6 cellular contexts compared by ENCODE assay signal in genomic region chr9:99099806-99100585, GRCh38. TPM values are rescaled to one million over a fixed set of nuclear protein-coding genes. Genes with fewer than 3 reads are reported as not detected.
DNase-seq lines count a peak whose midpoint lies in the region; ATAC-seq, FAIRE-seq and TF ChIP-seq lines count a peak whose summit lies in the region.
"Not testable (repeated sequence)": the region's sequence is repeated elsewhere in the genome, so short reads cannot be mapped to it uniquely, and the experiment has no call there.

No MANE protein-coding gene starts in this region.

- intact Hi-C loops in CD4-positive, alpha-beta memory T cell (cut with micrococcal nuclease), result loop anchor here (5.0 kb wide), 1 partner anchor 37 kb away; no protein-coding TSS in a partner anchor
- intact Hi-C loops in GM12878 (cut with micrococcal nuclease; ENCODE audit: unreplicated experiment), result not testable (repeated sequence)

- H3K9me3 Mint-ChIP-seq in CD4-positive, alpha-beta memory T cell; central memory CD8-positive, alpha-beta T cell; immature natural killer cell; natural killer cell treated with Interleukin-12 subunit alpha and Interleukin-12 subunit beta and Interleukin-15 and Interleukin-18, amount 100 ng/mL, for 72 hours: not testable (repeated sequence)

- TF ChIP-seq CTCF in HEK293 (tag by site-specific recombination; IDR thresholded peaks at IDR 0.05); GM12878 (IDR thresholded peaks at IDR 0.05 in 2 of 3, conservative IDR thresholded peaks at IDR 0.05 in 1 of 3; ENCODE audit: control insufficient read depth in 2 of 3, extremely low read depth in 1 of 3, insufficient read depth in 1 of 3, low read depth in 3 of 3, low read length in 3 of 3): not testable (repeated sequence)

- peaks cover 24% of the 10 kb centered on the region for H3K4me1 ChIP-seq in CD4-positive, alpha-beta memory T cell (ENCODE audit: insufficient read depth, low read length)
- H3K4me1 ChIP-seq in HEK293 (ENCODE audit: control insufficient read depth, insufficient read depth, low read length); GM12878 (ENCODE audit: control insufficient read depth, insufficient read depth, low read length): not testable (repeated sequence)

- not testable (repeated sequence) for H3K4me2 ChIP-seq in GM12878 (ENCODE audit: control insufficient read depth, insufficient read depth)

- CTCF ChIA-PET in CD4-positive, alpha-beta memory T cell (lab: Charles Lee; ENCODE audit: partially characterized antibody); HEK293 (lab: Yijun Ruan, JAX); GM12878 (lab: Yijun Ruan, JAX): not testable (repeated sequence)

- not testable (repeated sequence) for TF ChIP-seq RAD21 in GM12878 (IDR thresholded peaks at IDR 0.05; ENCODE audit: insufficient read depth, low read depth, low read length)

- TF ChIP-seq EP300 in GM12878 (IDR thresholded peaks at IDR 0.05; ENCODE audit: borderline replicate concordance in 1 of 2, control insufficient read depth in 1 of 2, low read depth in 2 of 2, low read length in 2 of 2), result not testable (repeated sequence)

- FAIRE-seq in GM12878 (lab: Jason Lieb, UNC), result peak; percentile 66

- not testable (repeated sequence) for BruUV-seq in GM12878 (replicated peaks; lab: Mats Ljungman, UMichigan)

- TF ChIP-seq POLR2A in GM12878 (IDR thresholded peaks at IDR 0.05; ENCODE audit: low read depth, low read length), result not testable (repeated sequence)

- H3K36me3 Mint-ChIP-seq in CD4-positive, alpha-beta memory T cell; central memory CD8-positive, alpha-beta T cell (ENCODE audit: insufficient read depth); immature natural killer cell: not testable (repeated sequence)
- peaks cover 11% of the 10 kb centered on the region for H3K36me3 Mint-ChIP-seq in natural killer cell treated with Interleukin-12 subunit alpha and Interleukin-12 subunit beta and Interleukin-15 and Interleukin-18, amount 100 ng/mL, for 72 hours

- H2AFZ ChIP-seq in GM12878 (ENCODE audit: control insufficient read depth, low read depth, low read length), result not testable (repeated sequence)

- 78% methylated on average over 5 of the region's 5 CpGs for WGBS in GM12878 (ENCODE audit: insufficient coverage, insufficient replicate concordance, low lambda C conversion rate, missing lambda C conversion rate)

- POLR2A ChIA-PET in CD4-positive, alpha-beta memory T cell (lab: Charles Lee; ENCODE audit: partially characterized antibody), result interaction anchor here (1.6 kb wide), 1 partner anchor 42 kb away, joined by 4 read pairs; no protein-coding TSS in a partner anchor
- POLR2A ChIA-PET in HEK293 (lab: Yijun Ruan, JAX); GM12878 (lab: Charles Lee): not testable (repeated sequence)

- H4K20me1 ChIP-seq in GM12878 (ENCODE audit: control insufficient read depth, insufficient read depth), result not testable (repeated sequence)

- peak overlapping the region in 1 of 8 donors; percentile 27 for H3K4me3 Mint-ChIP-seq in CD4-positive, alpha-beta memory T cell
- H3K4me3 Mint-ChIP-seq in central memory CD8-positive, alpha-beta T cell, result not testable (repeated sequence)
- H3K4me3 Mint-ChIP-seq in immature natural killer cell, result peak overlapping the region; percentile 40 to 79 (median 62)
- peak overlapping the region; percentile 28 for H3K4me3 Mint-ChIP-seq in natural killer cell treated with Interleukin-12 subunit alpha and Interleukin-12 subunit beta and Interleukin-15 and Interleukin-18, amount 100 ng/mL, for 72 hours

- not testable (repeated sequence) for DNase-seq in CD4-positive, alpha-beta memory T cell; GM12878 (ENCODE audit: low read depth, low spot score); central memory CD8-positive, alpha-beta T cell (ENCODE audit: low spot score in 2 of 2); natural killer cell treated with Interleukin-12 subunit alpha and Interleukin-12 subunit beta and Interleukin-15 and Interleukin-18, amount 100 ng/mL, for 72 hours (ENCODE audit: low spot score)
- DNase-seq in immature natural killer cell, result peak; percentile 31 to 41 (median 32)

- not testable (repeated sequence) for H3K4me3 ChIP-seq in CD4-positive, alpha-beta memory T cell (ENCODE audit: low read length in 2 of 2); HEK293 (ENCODE audit: low read depth, low read length); GM12878

- H3K27ac Mint-ChIP-seq in CD4-positive, alpha-beta memory T cell, result peak overlapping the region in 4 of 7 donors; percentile 6 to 66 (median 22)
- H3K27ac Mint-ChIP-seq in central memory CD8-positive, alpha-beta T cell (ENCODE audit: low read depth), result peak overlapping the region; percentile 15
- peak overlapping the region; percentile 41 to 86 (median 68) for H3K27ac Mint-ChIP-seq in immature natural killer cell
- H3K27ac Mint-ChIP-seq in natural killer cell treated with Interleukin-12 subunit alpha and Interleukin-12 subunit beta and Interleukin-15 and Interleukin-18, amount 100 ng/mL, for 72 hours, result peak overlapping the region; percentile 1 to 56

- H3K27me3 ChIP-seq in CD4-positive, alpha-beta memory T cell (ENCODE audit: insufficient read depth, low read length); GM12878 (replicated peaks in 1 of 2; ENCODE audit: control insufficient read depth in 2 of 2, insufficient read depth in 2 of 2, low read length in 1 of 2): not testable (repeated sequence)

- not testable (repeated sequence) for H3K9ac ChIP-seq in GM12878 (ENCODE audit: control insufficient read depth, insufficient read depth, low read length)

- not testable (repeated sequence) for H3K27me3 Mint-ChIP-seq in CD4-positive, alpha-beta memory T cell; central memory CD8-positive, alpha-beta T cell; natural killer cell treated with Interleukin-12 subunit alpha and Interleukin-12 subunit beta and Interleukin-15 and Interleukin-18, amount 100 ng/mL, for 72 hours
- H3K27me3 Mint-ChIP-seq in immature natural killer cell (ENCODE audit: low read depth in 3 of 3), result peaks cover 0 to 13% (median 8%) of the 10 kb centered on the region in 3 donors

- in situ Hi-C loops in GM12878 (cut with MboI), result not testable (repeated sequence)

- RAD21 ChIA-PET in GM12878 (lab: Charles Lee; ENCODE audit: unreplicated experiment), result not testable (repeated sequence)

- SMC1A ChIA-PET in GM12878 (lab: Charles Lee; ENCODE audit: uncharacterized antibody, unreplicated experiment), result interaction anchor here (7.8 kb wide), 1 partner anchor 37 kb away, joined by 113 read pairs; no protein-coding TSS in a partner anchor

- not testable (repeated sequence) for H3K9me3 ChIP-seq in CD4-positive, alpha-beta memory T cell (ENCODE audit: control insufficient read depth in 1 of 2, low read length in 2 of 2); HEK293 (ENCODE audit: control insufficient read depth, insufficient read depth, low read depth, low read length); GM12878 (replicated peaks; ENCODE audit: control insufficient read depth, insufficient read depth, low read length)

- H3K36me3 ChIP-seq in CD4-positive, alpha-beta memory T cell (ENCODE audit: insufficient read depth, low read length); HEK293 (ENCODE audit: control insufficient read depth in 2 of 2, insufficient read depth in 1 of 2, low read length in 2 of 2); GM12878 (ENCODE audit: control insufficient read depth in 2 of 2, insufficient read depth in 2 of 2, low read length in 1 of 2): not testable (repeated sequence)

- H3K79me2 ChIP-seq in GM12878 (ENCODE audit: control insufficient read depth, insufficient read depth, low read length), result not testable (repeated sequence)

- ATAC-seq in GM12878; central memory CD8-positive, alpha-beta T cell (replicated peaks; ENCODE audit: extremely low read depth, poor library complexity, severe bottlenecking); natural killer cell treated with Interleukin-12 subunit alpha and Interleukin-12 subunit beta and Interleukin-15 and Interleukin-18, amount 100 ng/mL, for 72 hours: not testable (repeated sequence)

- H3K4me1 Mint-ChIP-seq in CD4-positive, alpha-beta memory T cell, result peaks cover 24 to 59% (median 36%) of the 10 kb centered on the region in 4 donors
- peaks cover 68% of the 10 kb centered on the region for H3K4me1 Mint-ChIP-seq in central memory CD8-positive, alpha-beta T cell
- peaks cover 71 to 80% of the 10 kb centered on the region in 2 donors for H3K4me1 Mint-ChIP-seq in immature natural killer cell
- H3K4me1 Mint-ChIP-seq in natural killer cell treated with Interleukin-12 subunit alpha and Interleukin-12 subunit beta and Interleukin-15 and Interleukin-18, amount 100 ng/mL, for 72 hours (ENCODE audit: low read depth in 2 of 2), result peaks cover 62% of the 10 kb centered on the region in 2 donors

- H3K27ac ChIP-seq in CD4-positive, alpha-beta memory T cell (ENCODE audit: low read depth, low read length); HEK293 (ENCODE audit: extremely low read depth, low read depth, low read length); GM12878 (ENCODE audit: control insufficient read depth, insufficient read depth): not testable (repeated sequence)

RNA-seq across cellular contexts. Expression of gene TGFBR1, which starts 4.9 kb away (rescaled TPM):
- total RNA-seq in CD4-positive, alpha-beta memory T cell, result 10 to 100 TPM; 26.4 to 27.4 TPM
- polyA plus RNA-seq in CD4-positive, alpha-beta memory T cell, result 10 to 100 TPM; 19.1 to 21.4 TPM
- 42.4 and 49.4 TPM in 2 replicates for total RNA-seq in GM12878 (2013; cell fraction: nucleolus; rRNA removed)
- total RNA-seq in GM12878 (2014; rRNA removed) (16.9 and 21.1 TPM in 2 replicates), GM12878 (2014; rRNA removed; fragmentation: Illumina TruSeq; extraction: Trizol) (19.6 and 20.8 TPM in 2 replicates), GM12878 (2021) (26.6 and 27.2 TPM in 2 replicates)
- polyA plus RNA-seq in GM12878 (2011; ENCODE audit: low read depth), result 4.6 TPM
- polyA plus RNA-seq in GM12878 (2011; rRNA removed) (16.6 and 23.8 TPM in 2 replicates), GM12878 (2014; fragmentation: Illumina TruSeq; extraction: Trizol) (13.6 and 17.5 TPM in 2 replicates), GM12878 (2014; fragmentation: Nextera tagmentation; extraction: Ambion mirVana) (10 to 100 TPM in 1 of 2 experiments, 1 to 10 TPM in 1; 5.7 to 19.6 TPM), GM12878 (2014; rRNA removed) (8.5 and 10.9 TPM in 2 replicates), GM12878 (2016; fragmentation: Nextera tagmentation; extraction: Ambion mirVana) (10 to 100 TPM in 1 of 2 experiments, 1 to 10 TPM in 1; 2.9 to 16.6 TPM), immature natural killer cell (10 to 100 TPM; 34.2 to 71.0 (median 67.8) TPM)
- polyA plus RNA-seq in GM12878 (2011; cell fraction: cytosol; rRNA removed), result 13.3 and 15.2 TPM in 2 replicates
- 6.9 and 7.3 TPM in 2 replicates for polyA plus RNA-seq in GM12878 (2011; cell fraction: nucleus; rRNA removed)
- polyA plus RNA-seq in GM12878 (2012), result 4.8 and 5.8 TPM in 2 replicates
- 57.4 and 63.6 TPM in 2 replicates for polyA minus RNA-seq in GM12878 (2011; rRNA and poly(A)+ RNA removed)
- 19.1 and 24.2 TPM in 2 replicates for polyA minus RNA-seq in GM12878 (2011; cell fraction: cytosol; rRNA and poly(A)+ RNA removed)
- polyA minus RNA-seq in GM12878 (2011; cell fraction: nucleus; rRNA and poly(A)+ RNA removed), result 10.2 and 14.4 TPM in 2 replicates
- 100 to 1,000 TPM in 1 of 2 donors, 10 to 100 TPM in 1; 62.7 to 105 TPM for total RNA-seq in natural killer cell treated with Interleukin-12 subunit alpha and Interleukin-12 subunit beta and Interleukin-15 and Interleukin-18, amount 100 ng/mL, for 72 hours

Comparison
In these comparisons a context has a peak if more than half of its experiments do, and no peak if none do; other contexts are left out.
1. H3K27ac Mint-ChIP-seq: peak in every context shown above with its lines; median percentile 68 in immature natural killer cell; 28 in natural killer cell treated with Interleukin-12 subunit alpha and Interleukin-12 subunit beta and Interleukin-15 and Interleukin-18, amount 100 ng/mL, for 72 hours; 22 in CD4-positive, alpha-beta memory T cell; 15 in central memory CD8-positive, alpha-beta T cell.